1 cellular context compared by ENCODE assay signal in genomic region chr12:117235261-117235660, GRCh38.
TF ChIP-seq lines count a peak whose summit lies in the region.

No MANE protein-coding gene starts in this region.

TF ChIP-seq in H1, 55 proteins besides CTCF, POLR2A, EP300 and RAD21:
- TF ChIP-seq POLR2AphosphoS5 (IDR thresholded peaks at IDR 0.05; ENCODE audit: low read depth, low read length) (no peak), TEAD4 (IDR thresholded peaks at IDR 0.05; ENCODE audit: low read depth, low read length) (peak; percentile 58; the same call in 1 of the 2 replicates)
